In genomic region chr16:1308036-1308976, GRCh38 we compare ENCODE assay signal across 8 cellular contexts. TPM values are rescaled to one million over a fixed set of nuclear protein-coding genes. Genes with fewer than 3 reads are reported as not detected.
DNase-seq lines count a peak whose midpoint lies in the region; ATAC-seq, FAIRE-seq and TF ChIP-seq lines count a peak whose summit lies in the region.

No MANE protein-coding gene starts in this region.

- H3K9me3 ChIP-seq in BE2C (no peaks in the 10 kb centered on the region), kidney (ENCODE audit: control insufficient read depth in 1 of 2, low read length in 2 of 2) (no peaks in the 10 kb centered on the region), thoracic aorta (no peaks in the 10 kb centered on the region)

- no peak for DNase-seq in BE2C
- no peak for DNase-seq in activated naive CD8-positive, alpha-beta T cell treated with anti-CD3 and anti-CD28 coated beads for 36 hours
- no peak for DNase-seq in kidney
- DNase-seq in thoracic aorta (ENCODE audit: low spot score) = no peak
- no peak for DNase-seq in pons (ENCODE audit: low spot score)
- DNase-seq in activated CD4-positive, alpha-beta T cell treated with anti-CD3 and anti-CD28 coated beads for 48 hours = no peak

- TF ChIP-seq RAD21 in Ishikawa (IDR thresholded peaks at IDR 0.05; ENCODE audit: low read depth) = no peak

- peaks cover 12% of the 10 kb centered on the region for H3K36me3 ChIP-seq in BE2C
- no peaks in the 10 kb centered on the region for H3K36me3 ChIP-seq in kidney (ENCODE audit: control insufficient read depth in 1 of 2, insufficient read depth in 2 of 2, low read length in 2 of 2)
- no peaks in the 10 kb centered on the region for H3K36me3 ChIP-seq in thoracic aorta

- peaks cover 9% of the 10 kb centered on the region for H3K9me3 Mint-ChIP-seq in activated naive CD8-positive, alpha-beta T cell treated with anti-CD3 and anti-CD28 coated beads for 36 hours

- ATAC-seq in GM18909 (IDR thresholded peaks at IDR 0.05; ENCODE audit: poor library complexity, unreplicated experiment) (peak; percentile 20), thoracic aorta (ENCODE audit: insufficient number of reproducible peaks, low FRiP score, low read depth) (peak; percentile 5)

- no peak for TF ChIP-seq EP300 in Ishikawa (IDR thresholded peaks at IDR 0.05; ENCODE audit: borderline replicate concordance)

- H3K27ac Mint-ChIP-seq in activated naive CD8-positive, alpha-beta T cell treated with anti-CD3 and anti-CD28 coated beads for 36 hours = peak overlapping the region; percentile 91

- TF ChIP-seq CTCF in BE2C (IDR thresholded peaks at IDR 0.05; ENCODE audit: low read depth, low read length) (no peak), kidney (IDR thresholded peaks at IDR 0.05; ENCODE audit: borderline replicate concordance, extremely low read depth, insufficient read depth) (no peak), thoracic aorta (IDR thresholded peaks at IDR 0.05) (no peak)

- H3K27ac ChIP-seq in kidney (ENCODE audit: low read depth in 2 of 2, low read length in 2 of 2) (peak overlapping the region; percentile 99 to 100), thoracic aorta (peak overlapping the region; percentile 76 to 98)

- H3K4me3 Mint-ChIP-seq in activated naive CD8-positive, alpha-beta T cell treated with anti-CD3 and anti-CD28 coated beads for 36 hours = peak overlapping the region; percentile 86

- H3K27me3 ChIP-seq in BE2C (no peaks in the 10 kb centered on the region; the same call in none of the 2 replicates), thoracic aorta (replicated peaks; ENCODE audit: insufficient read depth) (no peaks in the 10 kb centered on the region)

- no peaks in the 10 kb centered on the region for H3K4me1 ChIP-seq in BE2C
- H3K4me1 ChIP-seq in kidney (ENCODE audit: control insufficient read depth in 1 of 2, insufficient read depth in 1 of 2, low read depth in 1 of 2, low read length in 2 of 2) = peaks cover 10 to 29% of the 10 kb centered on the region in 2 donors
- H3K4me1 ChIP-seq in thoracic aorta (ENCODE audit: control insufficient read depth in 1 of 2, low read depth in 2 of 2) = peaks cover 19 to 31% of the 10 kb centered on the region in 2 donors

- no peak for FAIRE-seq in kidney (lab: Jason Lieb, UNC)

- H3K36me3 Mint-ChIP-seq in activated naive CD8-positive, alpha-beta T cell treated with anti-CD3 and anti-CD28 coated beads for 36 hours = peaks cover 20% of the 10 kb centered on the region

- no peaks in the 10 kb centered on the region for H3K27me3 Mint-ChIP-seq in activated naive CD8-positive, alpha-beta T cell treated with anti-CD3 and anti-CD28 coated beads for 36 hours

- intact Hi-C loops in kidney (cut with DNase I) = no loop called here

- H3K4me3 ChIP-seq in BE2C (ENCODE audit: low read depth, low read length) = peak overlapping the region; percentile 72
- peak overlapping the region; percentile 46 to 72 for H3K4me3 ChIP-seq in kidney (ENCODE audit: low read length in 2 of 2)
- peak overlapping the region; percentile 66 for H3K4me3 ChIP-seq in thoracic aorta

- peaks cover 41% of the 10 kb centered on the region for H3K4me1 Mint-ChIP-seq in activated naive CD8-positive, alpha-beta T cell treated with anti-CD3 and anti-CD28 coated beads for 36 hours

- peak overlapping the region in 1 of 2 donors; percentile 46 for H3K9ac ChIP-seq in kidney (ENCODE audit: low read length in 2 of 2)

TF ChIP-seq in Ishikawa, 13 proteins besides CTCF, POLR2A, EP300 and RAD21:
- TF ChIP-seq ZBTB7A (IDR thresholded peaks at IDR 0.05; ENCODE audit: low read depth) (peak; percentile 67; the same call in 1 of the 2 replicates), EGR1 (IDR thresholded peaks at IDR 0.05) (peak; percentile 91), TEAD4 (IDR thresholded peaks at IDR 0.05) (no peak)

RNA-seq across cellular contexts. Expression of gene UBE2I, which starts 1.1 kb away (rescaled TPM):
- polyA plus RNA-seq in BE2C (2012; ENCODE audit: insufficient read depth, insufficient read length, low read depth) = 219 TPM
- total RNA-seq in activated naive CD8-positive, alpha-beta T cell treated with anti-CD3 and anti-CD28 coated beads for 36 hours = 100 to 1,000 TPM; 280 to 282 TPM
- total RNA-seq in kidney (97.1 TPM), thoracic aorta (10 to 100 TPM; 68.2 to 76.1 TPM)
- polyA plus RNA-seq in kidney (ENCODE audit: insufficient read depth, low read depth, low replicate concordance) = 62.2 TPM

RNA-seq across cellular contexts. Expression of gene BAIAP3, which starts 25.1 kb away (rescaled TPM):
- 0.96 TPM for polyA plus RNA-seq in BE2C (2012; ENCODE audit: insufficient read depth, insufficient read length, low read depth)
- total RNA-seq in activated naive CD8-positive, alpha-beta T cell treated with anti-CD3 and anti-CD28 coated beads for 36 hours = under 1 TPM; 0.12 to 0.46 TPM
- total RNA-seq in kidney (8.0 TPM), thoracic aorta (10 to 100 TPM in 1 of 2 donors, 1 to 10 TPM in 1; 2.5 to 15.7 TPM)
- polyA plus RNA-seq in kidney (ENCODE audit: insufficient read depth, low read depth, low replicate concordance) = 8.2 TPM

RNA-seq across cellular contexts. Expression of gene TSR3, which starts 43.4 kb away (rescaled TPM):
- polyA plus RNA-seq in BE2C (2012; ENCODE audit: insufficient read depth, insufficient read length, low read depth) = 122 TPM
- total RNA-seq in activated naive CD8-positive, alpha-beta T cell treated with anti-CD3 and anti-CD28 coated beads for 36 hours = 10 to 100 TPM; 80.3 to 82.6 TPM
- total RNA-seq in kidney (44.8 TPM), thoracic aorta (100 to 1,000 TPM in 1 of 2 donors, 10 to 100 TPM in 1; 61.7 to 124 TPM)
- polyA plus RNA-seq in kidney (ENCODE audit: insufficient read depth, low read depth, low replicate concordance) = 95.4 TPM

RNA-seq across cellular contexts. Expression of gene GNPTG, which starts 43.4 kb away (rescaled TPM):
- 61.1 TPM for polyA plus RNA-seq in BE2C (2012; ENCODE audit: insufficient read depth, insufficient read length, low read depth)
- 10 to 100 TPM; 19.2 to 19.7 TPM for total RNA-seq in activated naive CD8-positive, alpha-beta T cell treated with anti-CD3 and anti-CD28 coated beads for 36 hours
- total RNA-seq in kidney = 88.7 TPM
- 138 TPM for polyA plus RNA-seq in kidney (ENCODE audit: insufficient read depth, low read depth, low replicate concordance)
- 10 to 100 TPM; 67.9 to 69.7 TPM for total RNA-seq in thoracic aorta

RNA-seq across cellular contexts. Expression of gene TPSD1, which starts 52.4 kb away (rescaled TPM):
- polyA plus RNA-seq in BE2C (2012; ENCODE audit: insufficient read depth, insufficient read length, low read depth) = not detected
- not detected for total RNA-seq in activated naive CD8-positive, alpha-beta T cell treated with anti-CD3 and anti-CD28 coated beads for 36 hours
- total RNA-seq in kidney = 7.9 TPM
- polyA plus RNA-seq in kidney (ENCODE audit: insufficient read depth, low read depth, low replicate concordance) = not detected
- total RNA-seq in thoracic aorta = 1 to 10 TPM in 1 of 2 donors, not detected in 1; 3.1 TPM
